In genomic region chr12:7862301-7862700, GRCh38 we compare ENCODE assay signal across 2 cellular contexts. TPM values are rescaled to one million over a fixed set of nuclear protein-coding genes. Genes with fewer than 3 reads are reported as not detected.
"Had no signal": no experiment of that assay in that cellular context is flagged by ENCODE, and none has a peak within 500 bp of the region (broad histone marks: within the 10 kb centered on the region; RNA-seq: fewer than 3 reads in every experiment).

No MANE protein-coding gene starts in this region.

RNA-seq across cellular contexts. Expression of gene SLC2A14, which starts 10.4 kb away (rescaled TPM):
- total RNA-seq: bronchial epithelial cell, gastrocnemius medialis had no signal
